In genomic region chr5:1514027-1514818, GRCh38 we compare ENCODE assay signal across 9 cellular contexts. TPM values are rescaled to one million over a fixed set of nuclear protein-coding genes. Genes with fewer than 3 reads are reported as not detected.
A peak's percentile ranks its signal among the peaks of the same experiment; 100 is the strongest.
DNase-seq lines count a peak whose midpoint lies in the region; ATAC-seq lines count a peak whose summit lies in the region.
"Had no signal": no experiment of that assay in that cellular context is flagged by ENCODE, and none has a peak within 500 bp of the region (broad histone marks: within the 10 kb centered on the region; RNA-seq: fewer than 3 reads in every experiment).

No MANE protein-coding gene starts in this region.

- H3K4ac ChIP-seq in neuronal stem cell (ENCODE audit: low read length): no peak overlapping the region

- peak; percentile 6 for DNase-seq in activated naive CD4-positive, alpha-beta T cell treated with anti-CD3 and anti-CD28 coated beads, Interleukin-2, amount 10 ng/mL, durations not matched to agents 7 days and 5 days
- DNase-seq in activated naive CD4-positive, alpha-beta T cell (lab: John Stamatoyannopoulos, UW): no peak
- DNase-seq in Right ventricle myocardium superior (peak; percentile 29), neuronal stem cell (ENCODE audit: low spot score) (no peak), LoVo (ENCODE audit: low spot score) (no peak), retina (no peak), AG08396 (ENCODE audit: low spot score) (no peak)
- DNase-seq: HFFc6 had no signal

- H2BK12ac ChIP-seq in neuronal stem cell (ENCODE audit: low read length): no peak overlapping the region

- H3K79me1 ChIP-seq in neuronal stem cell (ENCODE audit: low read depth, low read length): peaks cover 33% of the 10 kb centered on the region

- peaks cover 26% of the 10 kb centered on the region in 2 donors for H3K4me1 ChIP-seq in neuronal stem cell (ENCODE audit: control insufficient read depth in 2 of 2, insufficient read depth in 1 of 2, low read depth in 1 of 2, low read length in 2 of 2)

- peak overlapping the region; percentile 40 for H3K23ac ChIP-seq in neuronal stem cell (ENCODE audit: low read depth, low read length, poor library complexity)

- no peak overlapping the region for H2BK120ac ChIP-seq in neuronal stem cell (ENCODE audit: low read depth, low read length)

- CTCF ChIA-PET in activated naive CD4-positive, alpha-beta T cell treated with anti-CD3 and anti-CD28 coated beads, Interleukin-2, amount 10 ng/mL, durations not matched to agents 7 days and 5 days (lab: Charles Lee): no interaction called here

- no peaks in the 10 kb centered on the region for H3K27me3 Mint-ChIP-seq in activated naive CD4-positive, alpha-beta T cell treated with anti-CD3 and anti-CD28 coated beads, Interleukin-2, amount 10 ng/mL, durations not matched to agents 7 days and 5 days

- H3K9me3 Mint-ChIP-seq in activated naive CD4-positive, alpha-beta T cell treated with anti-CD3 and anti-CD28 coated beads, Interleukin-2, amount 10 ng/mL, durations not matched to agents 7 days and 5 days: no peaks in the 10 kb centered on the region
- H3K9me3 Mint-ChIP-seq: HFFc6 had no signal

- H3K14ac ChIP-seq in neuronal stem cell (ENCODE audit: low read length): no peak overlapping the region

- H3K27me3 ChIP-seq in neuronal stem cell (ENCODE audit: control insufficient read depth in 3 of 3, insufficient read depth in 3 of 3, low read depth in 1 of 3, low read length in 3 of 3): no peaks in the 10 kb centered on the region

- peaks cover 14 to 78% of the 10 kb centered on the region in 2 donors for H3K36me3 ChIP-seq in neuronal stem cell (replicated peaks in 1 of 2; ENCODE audit: control insufficient read depth in 2 of 2, insufficient read depth in 2 of 2, low read length in 2 of 2)

- H3K4me3 Mint-ChIP-seq in activated naive CD4-positive, alpha-beta T cell treated with anti-CD3 and anti-CD28 coated beads, Interleukin-2, amount 10 ng/mL, durations not matched to agents 7 days and 5 days: no peak overlapping the region
- H3K4me3 Mint-ChIP-seq: HFFc6 had no signal

- H2BK15ac ChIP-seq in neuronal stem cell (ENCODE audit: low read length): no peak overlapping the region

- no peak overlapping the region for H3K27ac ChIP-seq in neuronal stem cell (replicated peaks; ENCODE audit: low read length)

- H2AK5ac ChIP-seq in neuronal stem cell (ENCODE audit: low read depth, low read length): peak overlapping the region; percentile 32

- H3K4me3 ChIP-seq in neuronal stem cell (ENCODE audit: low read length in 2 of 2): no peak overlapping the region

- H3K27ac Mint-ChIP-seq in activated naive CD4-positive, alpha-beta T cell treated with anti-CD3 and anti-CD28 coated beads, Interleukin-2, amount 10 ng/mL, durations not matched to agents 7 days and 5 days: no peak overlapping the region
- H3K27ac Mint-ChIP-seq: HFFc6 had no signal

- peaks cover 0 to 2% of the 10 kb centered on the region in 2 donors for H3K9me3 ChIP-seq in neuronal stem cell (replicated peaks in 1 of 2; ENCODE audit: control insufficient read depth in 2 of 2, insufficient read depth in 1 of 2, low read depth in 1 of 2, low read length in 2 of 2)

- H3K9ac ChIP-seq in neuronal stem cell (ENCODE audit: low read depth, low read length, poor library complexity): peak overlapping the region; percentile 36

- no peak overlapping the region for H4K91ac ChIP-seq in neuronal stem cell (ENCODE audit: low read depth, low read length, poor library complexity)

- no peak overlapping the region for H3K4me2 ChIP-seq in neuronal stem cell (ENCODE audit: insufficient read depth, low read length, poor library complexity, severe bottlenecking)

- no CpG with 5 or more reads among the region's 30 CpGs for WGBS in neuronal stem cell (ENCODE audit: extremely low coverage in 2 of 2, insufficient read length in 2 of 2, insufficient replicate concordance in 1 of 2), 2 donors

- peak overlapping the region; percentile 1 for H2BK5ac ChIP-seq in neuronal stem cell (ENCODE audit: low read length)

- H3K18ac ChIP-seq in neuronal stem cell (ENCODE audit: low read length): peak overlapping the region; percentile 61

- H3K36me3 Mint-ChIP-seq in activated naive CD4-positive, alpha-beta T cell treated with anti-CD3 and anti-CD28 coated beads, Interleukin-2, amount 10 ng/mL, durations not matched to agents 7 days and 5 days: peaks cover 13% of the 10 kb centered on the region

- no peak overlapping the region for H4K8ac ChIP-seq in neuronal stem cell (ENCODE audit: low read depth, low read length)

- H3K4me1 Mint-ChIP-seq in activated naive CD4-positive, alpha-beta T cell treated with anti-CD3 and anti-CD28 coated beads, Interleukin-2, amount 10 ng/mL, durations not matched to agents 7 days and 5 days: peaks cover 15% of the 10 kb centered on the region

- no peak overlapping the region for H2AFZ ChIP-seq in neuronal stem cell (ENCODE audit: low read length)

- ATAC-seq in Right ventricle myocardium superior (ENCODE audit: poor library complexity): no peak
- ATAC-seq in GM18861 (IDR thresholded peaks at IDR 0.05; ENCODE audit: unreplicated experiment): no peak

- intact Hi-C loops in Right ventricle myocardium superior (cut with DNase I): no loop called here

RNA-seq across cellular contexts. Expression of gene LPCAT1, which starts 9.5 kb away (rescaled TPM):
- total RNA-seq in Right ventricle myocardium superior: 11.5 TPM
- polyA plus RNA-seq in neuronal stem cell (2013, experiment 1 of 2): 92.2 TPM
- 93.4 TPM for polyA plus RNA-seq in neuronal stem cell (2013, experiment 2 of 2)

Comparison
In these comparisons a context has a peak if more than half of its experiments do, and no peak if none do; other contexts are left out.
1. DNase-seq: peak in activated naive CD4-positive, alpha-beta T cell treated with anti-CD3 and anti-CD28 coated beads, Interleukin-2, amount 10 ng/mL, durations not matched to agents 7 days and 5 days (single experiment) and Right ventricle myocardium superior (single experiment); none in activated naive CD4-positive, alpha-beta T cell (0 of 4), neuronal stem cell (single experiment), LoVo (single experiment), retina (single experiment) and AG08396 (single experiment).